ENCODE assay signal across 8 cellular contexts in the genomic region with DNA sequence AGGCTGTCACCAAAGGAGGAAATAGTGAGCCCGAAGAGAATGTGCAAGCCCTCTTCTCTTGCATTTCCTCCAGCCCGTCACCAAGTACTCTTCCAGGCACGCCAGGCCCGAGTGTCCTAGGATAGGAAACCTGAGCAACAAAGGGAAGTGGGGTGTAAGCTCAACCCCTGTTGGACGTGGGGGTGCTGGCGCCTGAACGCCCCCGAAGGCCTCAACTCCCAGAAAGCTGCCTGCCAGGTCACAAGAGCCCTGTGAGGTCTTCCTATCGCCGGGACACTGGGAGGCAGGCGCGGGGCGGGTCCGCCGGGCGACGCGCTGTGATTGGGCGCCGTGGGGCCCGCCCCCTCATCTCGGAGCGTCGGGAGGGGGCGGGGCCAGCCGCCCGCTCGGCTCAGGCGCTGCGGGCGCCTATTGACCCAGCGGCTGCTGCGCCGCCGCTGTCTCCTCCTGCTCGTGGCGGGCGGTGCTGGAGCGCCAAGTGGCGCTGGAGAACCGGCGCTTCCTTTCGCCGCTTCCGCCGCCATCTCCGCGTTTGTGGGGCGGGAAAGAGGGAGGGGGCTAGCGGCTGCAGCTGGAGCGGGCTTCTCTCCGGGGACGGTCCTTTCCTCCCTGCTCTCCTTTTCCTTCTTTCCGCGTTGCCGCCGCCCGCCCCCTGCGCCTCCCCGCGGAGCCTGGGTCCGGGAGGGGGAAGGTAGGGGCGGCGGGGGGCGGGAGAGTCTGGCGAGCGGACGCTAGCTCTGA.
DNase-seq lines count a peak whose midpoint lies in the region; ATAC-seq lines count a peak whose summit lies in the region.

No MANE protein-coding gene starts in this region.

- ATAC-seq in GM19025 (IDR thresholded peaks at IDR 0.05; ENCODE audit: low read depth, unreplicated experiment) (peak; percentile 81), HG03196 (IDR thresholded peaks at IDR 0.05; ENCODE audit: unreplicated experiment) (peak; percentile 76)

- peak; percentile 83 to 89 for DNase-seq in AML-193 (lab: John Stamatoyannopoulos, UW)
- peak; percentile 52 for DNase-seq in NCI-H345 treated with DMSO at 0.1 percent for 48 hours (lab: John Stamatoyannopoulos, UW; ENCODE audit: unreplicated experiment)
- DNase-seq in activated CD4-positive, CD25-positive, alpha-beta regulatory T cell treated with anti-CD3 and anti-CD28 coated beads, Interleukin-2, amount 50 U/mL, for 72 hours: peak; percentile 79
- peak; percentile 67 for DNase-seq in cerebellar cortex (ENCODE audit: low spot score)
- peak; percentile 81 for DNase-seq in kidney glomerular epithelial cell (lab: John Stamatoyannopoulos, UW)
- peak; percentile 50 to 74 (median 61) for DNase-seq in stimulated activated CD4-positive, alpha-beta T cell treated with anti-CD3 and anti-CD28 coated beads, Interleukin-1b, Interleukin-23, amount 100 ng/mL, for 24 hours (ENCODE audit: low read depth in 4 of 4, low spot score in 1 of 4)

Comparison
In these comparisons a context has a peak if more than half of its experiments do, and no peak if none do; other contexts are left out.
1. Peak in every context shown above with its lines: DNase-seq and ATAC-seq.